Comparison of ENCODE assay signal across 17 cellular contexts in genomic region chr12:44511289-44511688, GRCh38.
DNase-seq lines count a peak whose midpoint lies in the region; ATAC-seq and TF ChIP-seq lines count a peak whose summit lies in the region.
"Had no signal": no experiment of that assay in that cellular context is flagged by ENCODE, and none has a peak within 500 bp of the region (broad histone marks: within the 10 kb centered on the region; RNA-seq: fewer than 3 reads in every experiment).

No MANE protein-coding gene starts in this region.

- H3K27ac ChIP-seq in Karpas-422 (ENCODE audit: low read length) = 0 out of 2 replicates have a peak overlapping the region, but pooled peaks have one; percentile 4
- no peak overlapping the region for H3K27ac ChIP-seq in ovary
- H3K27ac ChIP-seq: SK-N-MC had no signal

- H3K4me3 Mint-ChIP-seq in activated naive CD8-positive, alpha-beta T cell = no peak overlapping the region
- H3K4me3 Mint-ChIP-seq: CD8-positive, alpha-beta T cell; H9 had no signal

- no peak for TF ChIP-seq EP300 in ovary (IDR thresholded peaks at IDR 0.05)

- no peaks in the 10 kb centered on the region for H3K9me2 ChIP-seq in Karpas-422 (replicated peaks; ENCODE audit: insufficient read depth, low read length)

- no peaks in the 10 kb centered on the region for H3K27me3 ChIP-seq in Karpas-422 (ENCODE audit: low read length)
- no peaks in the 10 kb centered on the region for H3K27me3 ChIP-seq in ovary
- H3K27me3 ChIP-seq: BE2C had no signal

- peaks cover 2% of the 10 kb centered on the region for H3K4me1 Mint-ChIP-seq in activated naive CD8-positive, alpha-beta T cell (ENCODE audit: low read depth)

- H3K9me3 ChIP-seq in Karpas-422 (ENCODE audit: low read length) (no peaks in the 10 kb centered on the region), ovary (no peaks in the 10 kb centered on the region)
- H3K9me3 ChIP-seq: BE2C had no signal

- no peak overlapping the region for H3K9ac ChIP-seq in Karpas-422 (ENCODE audit: low read length)

- H3K4me3 ChIP-seq in Karpas-422 (ENCODE audit: low read length) (no peak overlapping the region), ovary (no peak overlapping the region)
- H3K4me3 ChIP-seq: K562, SK-N-MC had no signal

- peaks cover 46% of the 10 kb centered on the region for H3K4me1 ChIP-seq in Karpas-422 (ENCODE audit: low read length)
- no peaks in the 10 kb centered on the region for H3K4me1 ChIP-seq in ovary (ENCODE audit: insufficient read depth)
- H3K4me1 ChIP-seq: BE2C had no signal

- ATAC-seq in GM18502 (IDR thresholded peaks at IDR 0.05; ENCODE audit: poor library complexity, unreplicated experiment) = peak; percentile 70
- ATAC-seq: CD8-positive, alpha-beta T cell; K562 had no signal

- TF ChIP-seq POLR2A in ovary (IDR thresholded peaks at IDR 0.05) = no peak

- peak overlapping the region; percentile 31 for H3K27ac Mint-ChIP-seq in activated naive CD8-positive, alpha-beta T cell

- H3K36me3 Mint-ChIP-seq in activated naive CD8-positive, alpha-beta T cell = peaks cover 13% of the 10 kb centered on the region

- H3K36me3 ChIP-seq in Karpas-422 (ENCODE audit: insufficient read depth, low read length) = peaks cover 13% of the 10 kb centered on the region
- no peaks in the 10 kb centered on the region for H3K36me3 ChIP-seq in ovary
- H3K36me3 ChIP-seq: BE2C had no signal

- intact Hi-C loops in ovary (cut with DNase I) = no loop called here

- no peaks in the 10 kb centered on the region for H3K27me3 Mint-ChIP-seq in activated naive CD8-positive, alpha-beta T cell

- no peak for TF ChIP-seq CTCF in ovary (IDR thresholded peaks at IDR 0.05)

- H4K20me1 ChIP-seq in Karpas-422 (ENCODE audit: insufficient read depth, low read depth, low read length) = no peaks in the 10 kb centered on the region

- no peak overlapping the region for H3K4me2 ChIP-seq in Karpas-422 (ENCODE audit: low read depth, low read length, poor library complexity, severe bottlenecking)

- DNase-seq in Karpas-422 = no peak
- DNase-seq in renal cortical epithelial cell (ENCODE audit: low read depth) = peak; percentile 1
- no peak for DNase-seq in ovary
- no peak for DNase-seq in nucleus accumbens (lab: John Stamatoyannopoulos, UW)
- no peak for DNase-seq in DMS 273 (lab: John Stamatoyannopoulos, UW; ENCODE audit: unreplicated experiment)
- DNase-seq: BE2C; CD8-positive, alpha-beta T cell; GF-D8; H9; NCI-H1436 treated with DMSO at 0.1 percent for 48 hours; NCI-H2081; NCI-H510A treated with DMSO at 0.1 percent for 48 hours; Right ventricle myocardium superior had no signal

- no peaks in the 10 kb centered on the region for H3K9me3 Mint-ChIP-seq in activated naive CD8-positive, alpha-beta T cell (ENCODE audit: low read depth)
- H3K9me3 Mint-ChIP-seq: CD8-positive, alpha-beta T cell; H9 had no signal

- H2AFZ ChIP-seq in Karpas-422 (ENCODE audit: low read length) = no peak overlapping the region

- H3K79me2 ChIP-seq in Karpas-422 (ENCODE audit: low read length) = no peaks in the 10 kb centered on the region
